In the genomic region with DNA sequence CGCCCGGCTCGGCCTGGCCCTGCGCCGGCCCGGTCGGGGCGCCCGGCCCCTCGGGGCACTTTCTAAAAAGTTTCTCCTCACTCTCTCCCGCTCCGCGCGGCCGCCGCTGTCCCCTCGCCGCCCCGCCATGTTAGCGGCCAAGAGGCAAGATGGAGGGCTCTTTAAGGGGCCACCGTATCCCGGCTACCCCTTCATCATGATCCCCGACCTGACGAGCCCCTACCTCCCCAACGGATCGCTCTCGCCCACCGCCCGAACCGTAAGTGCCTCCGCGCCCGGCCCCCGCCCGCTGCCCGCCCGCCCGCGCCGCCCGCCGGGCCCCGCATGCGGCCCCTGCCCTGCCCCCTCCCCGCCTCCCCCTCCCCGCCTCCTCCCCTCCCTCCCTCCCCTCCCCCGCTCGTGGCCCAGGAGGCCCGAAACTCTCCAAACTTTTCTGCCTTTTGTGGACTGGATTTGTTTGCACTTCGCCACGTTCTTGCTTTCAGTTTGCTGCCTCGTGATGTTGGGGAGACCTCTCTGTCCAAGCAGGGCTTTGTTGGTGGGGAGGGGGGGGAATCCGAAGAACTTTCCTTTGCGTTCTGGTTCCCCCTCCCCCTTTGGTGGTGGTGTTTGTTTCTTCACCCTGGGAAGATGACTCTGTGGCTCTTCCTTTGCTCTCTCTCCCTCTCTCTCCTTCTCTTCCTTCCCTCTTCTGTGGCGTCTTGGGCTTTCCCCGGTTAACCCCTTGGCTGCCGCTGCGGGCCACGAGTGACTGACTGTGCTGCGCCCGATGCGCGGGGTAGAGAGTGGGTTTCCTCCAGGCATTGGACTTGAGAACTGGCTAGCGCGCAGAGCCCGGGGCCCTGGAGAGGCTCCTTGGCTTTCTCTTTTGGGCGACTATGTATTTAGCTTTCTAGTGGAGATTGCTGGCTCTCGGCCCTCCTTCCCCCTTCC, we compare ENCODE assay signal across 1 cellular context.
TF ChIP-seq lines count a peak whose summit lies in the region.

No MANE protein-coding gene starts in this region.

TF ChIP-seq in HepG2, 621 proteins besides CTCF, POLR2A, EP300 and RAD21 (continued from another document and continues in another):
- TF ChIP-seq, protein P1, sequence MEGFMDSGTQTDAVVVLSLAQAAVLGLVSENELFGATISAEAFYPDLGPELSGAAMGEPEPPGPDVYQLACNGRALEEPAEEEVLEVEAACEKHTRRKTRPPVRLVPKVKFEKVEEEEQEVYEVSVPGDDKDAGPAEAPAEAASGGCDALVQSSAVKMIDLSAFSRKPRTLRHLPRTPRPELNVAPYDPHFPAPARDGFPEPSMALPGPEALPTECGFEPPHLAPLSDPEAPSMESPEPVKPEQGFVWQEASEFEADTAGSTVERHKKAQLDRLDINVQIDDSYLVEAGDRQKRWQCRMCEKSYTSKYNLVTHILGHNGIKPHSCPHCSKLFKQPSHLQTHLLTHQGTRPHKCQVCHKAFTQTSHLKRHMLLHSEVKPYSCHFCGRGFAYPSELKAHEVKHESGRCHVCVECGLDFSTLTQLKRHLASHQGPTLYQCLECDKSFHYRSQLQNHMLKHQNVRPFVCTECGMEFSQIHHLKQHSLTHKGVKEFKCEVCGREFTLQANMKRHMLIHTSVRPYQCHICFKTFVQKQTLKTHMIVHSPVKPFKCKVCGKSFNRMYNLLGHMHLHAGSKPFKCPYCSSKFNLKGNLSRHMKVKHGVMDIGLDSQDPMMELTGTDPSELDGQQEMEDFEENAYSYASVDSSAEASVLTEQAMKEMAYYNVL (CRISPR knock-in tag; IDR thresholded peaks at IDR 0.05; ENCODE audit: borderline replicate concordance), result 0 out of 2 replicates have a peak, but pooled peaks have one; percentile 18
- TF ChIP-seq HMGXB3 (CRISPR knock-in tag; IDR thresholded peaks at IDR 0.05; ENCODE audit: borderline replicate concordance) (no peak), CREBL2 (CRISPR knock-in tag; IDR thresholded peaks at IDR 0.05; ENCODE audit: borderline replicate concordance) (no peak), SOX13 (IDR thresholded peaks at IDR 0.05) (no peak), SOX13 (CRISPR knock-in tag; conservative IDR thresholded peaks at IDR 0.05 in 1 of 2, IDR thresholded peaks at IDR 0.05 in 1 of 2) (peak in 1 of 2 experiments; percentile 45; a peak in 1 of 4 replicates), SIN3A (IDR thresholded peaks at IDR 0.05; ENCODE audit: borderline replicate concordance, low read depth, low read length) (no peak), MLX (CRISPR knock-in tag; IDR thresholded peaks at IDR 0.05) (no peak), TGIF2 (CRISPR knock-in tag; IDR thresholded peaks at IDR 0.05) (peak; percentile 37; the same call in 1 of the 2 replicates), MAFF (IDR thresholded peaks at IDR 0.05; ENCODE audit: low read depth, low read length) (no peak), HMGXB4 (CRISPR knock-in tag; IDR thresholded peaks at IDR 0.05; ENCODE audit: borderline replicate concordance in 1 of 2, low read depth in 1 of 2) (0 out of 4 replicates have a peak, but pooled peaks of 1 of the 2 experiments have one; percentile 37), KMT2B (CRISPR knock-in tag; IDR thresholded peaks at IDR 0.05) (peak; percentile 39; the same call in 1 of the 2 replicates), ZNF160 (CRISPR knock-in tag; IDR thresholded peaks at IDR 0.05) (no peak), TEAD2 (CRISPR knock-in tag; IDR thresholded peaks at IDR 0.05) (no peak), SOX6 (IDR thresholded peaks at IDR 0.05) (no peak), SOX6 (CRISPR knock-in tag; IDR thresholded peaks at IDR 0.05) (peak; percentile 30), ZFX (CRISPR knock-in tag; IDR thresholded peaks at IDR 0.05; ENCODE audit: low read depth) (peak; percentile 60), ZNF350 (CRISPR knock-in tag; IDR thresholded peaks at IDR 0.05; ENCODE audit: borderline replicate concordance, low read depth) (peak; percentile 32; the same call in 1 of the 2 replicates), PRDM15 (CRISPR knock-in tag; IDR thresholded peaks at IDR 0.05) (no peak), RBM22 (optimal IDR thresholded peaks at IDR 0.05; ENCODE audit: low read length) (peak; percentile 44), SSRP1 (CRISPR knock-in tag; IDR thresholded peaks at IDR 0.05) (0 out of 2 replicates have a peak, but pooled peaks have one; percentile 38), ZNF781 (CRISPR knock-in tag; IDR thresholded peaks at IDR 0.05; ENCODE audit: borderline replicate concordance, not compliant biosample characterization) (peak; percentile 56), TP53 (CRISPR knock-in tag; conservative IDR thresholded peaks at IDR 0.05) (no peak), ASH2L (IDR thresholded peaks at IDR 0.05; ENCODE audit: insufficient read length, low read depth, low read length) (peak; percentile 88), ZNF335 (CRISPR knock-in tag; IDR thresholded peaks at IDR 0.05) (no peak), KDM5B (CRISPR knock-in tag; IDR thresholded peaks at IDR 0.05; ENCODE audit: borderline replicate concordance) (no peak; the same call in 1 of the 2 replicates), MYC (CRISPR knock-in tag; IDR thresholded peaks at IDR 0.05; ENCODE audit: borderline replicate concordance) (peak; percentile 23), ZFP62 (CRISPR knock-in tag; IDR thresholded peaks at IDR 0.05) (no peak), SAP130 (CRISPR knock-in tag; IDR thresholded peaks at IDR 0.05; ENCODE audit: low read depth) (peak; percentile 57; the same call in 1 of the 2 replicates), ZMYM2 (CRISPR knock-in tag; IDR thresholded peaks at IDR 0.05) (no peak), CENPX (CRISPR knock-in tag; IDR thresholded peaks at IDR 0.05) (no peak), POLR2AphosphoS2 (IDR thresholded peaks at IDR 0.05; ENCODE audit: low read depth, low read length) (no peak), SATB2 (CRISPR knock-in tag; IDR thresholded peaks at IDR 0.05) (no peak)
- TF ChIP-seq, protein P2, sequence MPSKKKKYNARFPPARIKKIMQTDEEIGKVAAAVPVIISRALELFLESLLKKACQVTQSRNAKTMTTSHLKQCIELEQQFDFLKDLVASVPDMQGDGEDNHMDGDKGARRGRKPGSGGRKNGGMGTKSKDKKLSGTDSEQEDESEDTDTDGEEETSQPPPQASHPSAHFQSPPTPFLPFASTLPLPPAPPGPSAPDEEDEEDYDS (CRISPR knock-in tag; IDR thresholded peaks at IDR 0.05), result no peak
- TF ChIP-seq, protein P3, sequence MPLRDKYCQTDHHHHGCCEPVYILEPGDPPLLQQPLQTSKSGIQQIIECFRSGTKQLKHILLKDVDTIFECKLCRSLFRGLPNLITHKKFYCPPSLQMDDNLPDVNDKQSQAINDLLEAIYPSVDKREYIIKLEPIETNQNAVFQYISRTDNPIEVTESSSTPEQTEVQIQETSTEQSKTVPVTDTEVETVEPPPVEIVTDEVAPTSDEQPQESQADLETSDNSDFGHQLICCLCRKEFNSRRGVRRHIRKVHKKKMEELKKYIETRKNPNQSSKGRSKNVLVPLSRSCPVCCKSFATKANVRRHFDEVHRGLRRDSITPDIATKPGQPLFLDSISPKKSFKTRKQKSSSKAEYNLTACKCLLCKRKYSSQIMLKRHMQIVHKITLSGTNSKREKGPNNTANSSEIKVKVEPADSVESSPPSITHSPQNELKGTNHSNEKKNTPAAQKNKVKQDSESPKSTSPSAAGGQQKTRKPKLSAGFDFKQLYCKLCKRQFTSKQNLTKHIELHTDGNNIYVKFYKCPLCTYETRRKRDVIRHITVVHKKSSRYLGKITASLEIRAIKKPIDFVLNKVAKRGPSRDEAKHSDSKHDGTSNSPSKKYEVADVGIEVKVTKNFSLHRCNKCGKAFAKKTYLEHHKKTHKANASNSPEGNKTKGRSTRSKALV (CRISPR knock-in tag; IDR thresholded peaks at IDR 0.05), result peak; percentile 82
- TF ChIP-seq, protein P4, sequence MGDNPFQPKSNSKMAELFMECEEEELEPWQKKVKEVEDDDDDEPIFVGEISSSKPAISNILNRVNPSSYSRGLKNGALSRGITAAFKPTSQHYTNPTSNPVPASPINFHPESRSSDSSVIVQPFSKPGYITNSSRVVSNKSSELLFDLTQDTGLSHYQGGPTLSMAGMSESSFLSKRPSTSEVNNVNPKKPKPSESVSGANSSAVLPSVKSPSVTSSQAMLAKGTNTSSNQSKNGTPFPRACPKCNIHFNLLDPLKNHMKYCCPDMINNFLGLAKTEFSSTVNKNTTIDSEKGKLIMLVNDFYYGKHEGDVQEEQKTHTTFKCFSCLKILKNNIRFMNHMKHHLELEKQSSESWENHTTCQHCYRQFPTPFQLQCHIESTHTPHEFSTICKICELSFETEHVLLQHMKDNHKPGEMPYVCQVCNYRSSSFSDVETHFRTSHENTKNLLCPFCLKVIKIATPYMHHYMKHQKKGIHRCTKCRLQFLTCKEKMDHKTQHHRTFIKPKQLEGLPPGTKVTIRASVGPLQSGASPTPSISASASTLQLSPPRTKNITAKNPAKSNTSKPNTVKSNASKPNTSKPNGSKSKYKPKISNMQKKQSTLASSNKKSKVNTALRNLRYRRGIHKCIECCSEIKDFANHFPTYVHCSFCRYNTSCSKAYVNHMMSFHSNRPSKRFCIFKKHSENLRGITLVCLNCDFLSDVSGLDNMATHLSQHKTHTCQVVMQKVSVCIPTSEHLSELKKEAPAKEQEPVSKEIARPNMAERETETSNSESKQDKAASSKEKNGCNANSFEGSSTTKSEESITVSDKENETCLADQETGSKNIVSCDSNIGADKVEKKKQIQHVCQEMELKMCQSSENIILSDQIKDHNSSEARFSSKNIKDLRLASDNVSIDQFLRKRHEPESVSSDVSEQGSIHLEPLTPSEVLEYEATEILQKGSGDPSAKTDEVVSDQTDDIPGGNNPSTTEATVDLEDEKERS (CRISPR knock-in tag; IDR thresholded peaks at IDR 0.05), result 0 out of 2 replicates have a peak, but pooled peaks have one; percentile 29
